In genomic region chr1:66309006-66309741, GRCh38 we compare ENCODE assay signal across 18 cellular contexts.
DNase-seq lines count a peak whose midpoint lies in the region; ATAC-seq and TF ChIP-seq lines count a peak whose summit lies in the region.
"Had no signal": no experiment of that assay in that cellular context is flagged by ENCODE, and none has a peak within 500 bp of the region (broad histone marks: within the 10 kb centered on the region; RNA-seq: fewer than 3 reads in every experiment).

No MANE protein-coding gene starts in this region.

- no peak for TF ChIP-seq RAD21 in HCT116 (IDR thresholded peaks at IDR 0.05; ENCODE audit: low read depth)

- CTCF ChIA-PET in HCT116 (lab: Charles Lee), result no interaction called here

- POLR2A ChIA-PET in HCT116 (lab: Charles Lee), result interaction anchor here (0.7 kb wide), 1 partner anchor 11 kb away, joined by 3 read pairs; no protein-coding TSS in a partner anchor

- no peak overlapping the region for H3K4ac ChIP-seq in mesendoderm (ENCODE audit: low read depth, low read length)

- H2AK5ac ChIP-seq in mesendoderm (ENCODE audit: low read length), result no peak overlapping the region

- no peak overlapping the region for H3K23ac ChIP-seq in mesendoderm (ENCODE audit: low read length)

- no peaks in the 10 kb centered on the region for H3K9me2 ChIP-seq in HCT116 (ENCODE audit: insufficient read depth)

- H3K4me1 ChIP-seq in HCT116 (ENCODE audit: control insufficient read depth in 1 of 2, insufficient read depth in 2 of 2, low read length in 2 of 2) (peaks cover 32 to 37% of the 10 kb centered on the region in 2 experiments), mesendoderm (ENCODE audit: control insufficient read depth, low read depth, low read length) (peaks cover 6% of the 10 kb centered on the region), psoas muscle (peaks cover 18% of the 10 kb centered on the region), skeletal muscle tissue (ENCODE audit: control insufficient read depth in 3 of 3, insufficient read depth in 3 of 3, low read length in 3 of 3) (peaks cover 9 to 30% (median 10%) of the 10 kb centered on the region in 3 donors)

- H3K4me2 ChIP-seq in HCT116 (ENCODE audit: low read length) (no peak overlapping the region), mesendoderm (ENCODE audit: low read length) (no peak overlapping the region)
- H3K4me2 ChIP-seq: A549; BLaER1 treated with 17β-estradiol and CSF1 and Interleukin-3, amounts not matched to agents 10 nM and 100 nM had no signal

- no peak overlapping the region for H4K8ac ChIP-seq in mesendoderm (ENCODE audit: low read depth, low read length)

- no peak overlapping the region for H3K27ac ChIP-seq in HCT116 (ENCODE audit: low read depth, low read length)
- H3K27ac ChIP-seq in mesendoderm (ENCODE audit: low read depth, low read length), result no peak overlapping the region
- peak overlapping the region; percentile 80 for H3K27ac ChIP-seq in psoas muscle
- peak overlapping the region; percentile 57 for H3K27ac ChIP-seq in skeletal muscle tissue (ENCODE audit: low read depth, low read length)
- H3K27ac ChIP-seq: 22Rv1; A549; BLaER1 treated with 17β-estradiol and CSF1 and Interleukin-3, amounts not matched to agents 10 nM and 100 nM; C4-2B had no signal

- no peak overlapping the region for H2AFZ ChIP-seq in HCT116 (ENCODE audit: low read depth, low read length, poor library complexity, severe bottlenecking)

- H3K18ac ChIP-seq in mesendoderm (ENCODE audit: low read length), result no peak overlapping the region

- no peaks in the 10 kb centered on the region for H4K20me1 ChIP-seq in HCT116 (ENCODE audit: insufficient read depth)
- H4K20me1 ChIP-seq: BLaER1 treated with 17β-estradiol and CSF1 and Interleukin-3, amounts not matched to agents 10 nM and 100 nM had no signal

- H3K79me2 ChIP-seq in HCT116 (ENCODE audit: insufficient read depth, low read length), result no peaks in the 10 kb centered on the region
- no peaks in the 10 kb centered on the region for H3K79me2 ChIP-seq in mesendoderm (ENCODE audit: control insufficient read depth, insufficient read depth, low read length)

- no peaks in the 10 kb centered on the region for H3K79me1 ChIP-seq in mesendoderm (ENCODE audit: low read length)

- WGBS in mesendoderm (ENCODE audit: extremely low coverage, insufficient coverage, low lambda C conversion rate), result no CpG with 5 or more reads among the region's 5 CpGs
- 35 to 78% (median 48%) methylated on average over 5 of the region's 5 CpGs for WGBS in psoas muscle, 3 donors

- no peak overlapping the region for H3K9ac ChIP-seq in HCT116 (ENCODE audit: low read length)
- H3K9ac ChIP-seq in mesendoderm (ENCODE audit: low read length), result no peak overlapping the region
- H3K9ac ChIP-seq in skeletal muscle tissue (ENCODE audit: low read depth in 1 of 3, low read length in 3 of 3), result peak overlapping the region in 1 of 3 donors; percentile 50
- H3K9ac ChIP-seq: BLaER1 treated with 17β-estradiol and CSF1 and Interleukin-3, amounts not matched to agents 10 nM and 100 nM had no signal

- no peak overlapping the region for H4K5ac ChIP-seq in mesendoderm (ENCODE audit: low read length)

- no peak overlapping the region for H3K56ac ChIP-seq in mesendoderm (ENCODE audit: low read length)

- no peak overlapping the region for H2BK5ac ChIP-seq in mesendoderm (ENCODE audit: low read length)

- intact Hi-C loops in HCT116 (cut with micrococcal nuclease) (no loop called here), psoas muscle (cut with DNase I) (loop anchor here in 1 of 2 donors (5.0 kb wide), 1 partner anchor 37 kb away; no protein-coding TSS in a partner anchor)

- RAD21 ChIA-PET in HCT116 (lab: Charles Lee; ENCODE audit: low non-redundant PET in 1 of 2, low total read pairs in 2 of 2, uncharacterized antibody in 2 of 2, unreplicated experiment in 2 of 2), result no interaction called here

- H3K36me3 ChIP-seq in HCT116 (ENCODE audit: control insufficient read depth in 1 of 2, insufficient read depth in 2 of 2, low read length in 2 of 2), result no peaks in the 10 kb centered on the region
- no peaks in the 10 kb centered on the region for H3K36me3 ChIP-seq in mesendoderm (ENCODE audit: control insufficient read depth, insufficient read depth, low read length)
- no peaks in the 10 kb centered on the region for H3K36me3 ChIP-seq in psoas muscle (ENCODE audit: insufficient read depth in 1 of 2, low read depth in 1 of 2)
- H3K36me3 ChIP-seq in skeletal muscle tissue (ENCODE audit: control insufficient read depth in 3 of 3, insufficient read depth in 3 of 3, low read length in 3 of 3), result no peaks in the 10 kb centered on the region
- H3K36me3 ChIP-seq: BLaER1 treated with 17β-estradiol and CSF1 and Interleukin-3, amounts not matched to agents 10 nM and 100 nM had no signal

- peak overlapping the region; percentile 19 for H2BK15ac ChIP-seq in mesendoderm (replicated peaks; ENCODE audit: low read depth)

- TF ChIP-seq POLR2A in HCT116 (IDR thresholded peaks at IDR 0.05; ENCODE audit: borderline replicate concordance, extremely low read depth, insufficient read depth, insufficient read length), result no peak

- no peak overlapping the region for H3K4me3 ChIP-seq in HCT116 (replicated peaks in 1 of 2; ENCODE audit: low read depth in 1 of 2, low read length in 2 of 2)
- no peak overlapping the region for H3K4me3 ChIP-seq in mesendoderm (ENCODE audit: low read length)
- H3K4me3 ChIP-seq in psoas muscle, result no peak overlapping the region
- peak overlapping the region in 1 of 3 donors; percentile 4 for H3K4me3 ChIP-seq in skeletal muscle tissue (ENCODE audit: low read length in 3 of 3)
- H3K4me3 ChIP-seq: A549; BLaER1 treated with 17β-estradiol and CSF1 and Interleukin-3, amounts not matched to agents 10 nM and 100 nM had no signal

- no peaks in the 10 kb centered on the region for H3K9me3 ChIP-seq in HCT116 (ENCODE audit: control insufficient read depth in 1 of 2, insufficient read depth in 1 of 2, low read depth in 1 of 2, low read length in 2 of 2)
- no peaks in the 10 kb centered on the region for H3K9me3 ChIP-seq in psoas muscle
- no peaks in the 10 kb centered on the region for H3K9me3 ChIP-seq in skeletal muscle tissue (ENCODE audit: control insufficient read depth in 3 of 3, low read length in 3 of 3)
- H3K9me3 ChIP-seq: A549; BLaER1 treated with 17β-estradiol and CSF1 and Interleukin-3, amounts not matched to agents 10 nM and 100 nM had no signal

- TF ChIP-seq CTCF in HCT116 (IDR thresholded peaks at IDR 0.05 in 2 of 3, conservative IDR thresholded peaks at IDR 0.05 in 1 of 3; ENCODE audit: borderline replicate concordance in 1 of 3, insufficient read depth in 1 of 3, low read depth in 2 of 3, low read length in 2 of 3) (no peak), psoas muscle (IDR thresholded peaks at IDR 0.05) (no peak)

- no peaks in the 10 kb centered on the region for H3K27me3 ChIP-seq in HCT116 (ENCODE audit: insufficient read depth, low read length)
- H3K27me3 ChIP-seq in mesendoderm (ENCODE audit: insufficient read depth, low read length, poor library complexity), result no peaks in the 10 kb centered on the region
- H3K27me3 ChIP-seq in psoas muscle (ENCODE audit: insufficient read depth in 3 of 3, low read length in 2 of 3), result no peaks in the 10 kb centered on the region
- H3K27me3 ChIP-seq in skeletal muscle tissue (ENCODE audit: control insufficient read depth in 3 of 3, insufficient read depth in 3 of 3, low read length in 3 of 3), result no peaks in the 10 kb centered on the region
- H3K27me3 ChIP-seq: BLaER1 treated with 17β-estradiol and CSF1 and Interleukin-3, amounts not matched to agents 10 nM and 100 nM had no signal

- ATAC-seq in HCT116 (no peak), psoas muscle (peak; percentile 88 to 95 (median 92)), GM18870 (IDR thresholded peaks at IDR 0.05; ENCODE audit: unreplicated experiment) (no peak), HG02642 (IDR thresholded peaks at IDR 0.05; ENCODE audit: poor library complexity, unreplicated experiment) (no peak)
- ATAC-seq: A549; CD8-positive, alpha-beta T cell had no signal

- no TSS peak for BruUV-seq in HCT116 (replicated peaks; lab: Mats Ljungman, UMichigan)

- no peak overlapping the region for H2BK120ac ChIP-seq in mesendoderm (ENCODE audit: low read depth, low read length)

- DNase-seq in HCT116 (ENCODE audit: low read depth, low spot score), result no peak
- no peak for DNase-seq in mesendoderm
- no peak for DNase-seq in psoas muscle
- no peak for DNase-seq in cerebellar nuclear complex (lab: John Stamatoyannopoulos, UW)
- DNase-seq: AML-193; CD4-positive, alpha-beta T cell; CD8-positive, alpha-beta T cell; DMS 273 treated with DMSO at 0.1 percent for 48 hours; DMS153; DMS79 treated with DMSO at 0.1 percent for 48 hours; GF-D8 had no signal

TF ChIP-seq in HCT116, 20 proteins besides CTCF, POLR2A, EP300 and RAD21:
- no peak for TF ChIP-seq FOSL1 (IDR thresholded peaks at IDR 0.05; ENCODE audit: low read depth)
- TF ChIP-seq SP1 (IDR thresholded peaks at IDR 0.05; ENCODE audit: low read depth), result peak; percentile 4; the same call in 1 of the 2 replicates
TF ChIP-seq in HCT116: peak in this region for 1.

Comparison
In these comparisons a context has a peak if more than half of its experiments do, and no peak if none do; other contexts are left out.
1. ATAC-seq: peak in psoas muscle (4 of 4); none in HCT116 (single experiment), GM18870 (single experiment) and HG02642 (single experiment).
2. H3K27ac ChIP-seq: peak in psoas muscle (single experiment) and skeletal muscle tissue (single experiment); none in HCT116 (single experiment) and mesendoderm (single experiment).